Comparison of ENCODE assay signal across 8 cellular contexts in genomic region chr1:86156571-86157455, GRCh38. TPM values are rescaled to one million over a fixed set of nuclear protein-coding genes. Genes with fewer than 3 reads are reported as not detected.
DNase-seq lines count a peak whose midpoint lies in the region; TF ChIP-seq lines count a peak whose summit lies in the region.

COL24A1 (minus strand) TSS chr1:86156772; CDS start chr1:86156396, 376 bp downstream.

- peak within 1 kb of the TSS; percentile 17 for H3K27ac Mint-ChIP-seq in chondrocyte (ENCODE audit: unreplicated experiment)
- no peak within 1 kb of the TSS for H3K27ac Mint-ChIP-seq in stimulated activated naive CD8-positive, alpha-beta T cell treated with anti-CD3 and anti-CD28 coated beads, Interleukin-15, Interleukin-2, amounts not matched to agents 100 ng/mL and 50 ng/mL, for 24 hours

- DNase-seq in NCI-H1417 (lab: John Stamatoyannopoulos, UW) (peak; percentile 75 to 84 (median 78)), NCI-H1417 treated with DMSO at 0.1 percent for 48 hours (lab: John Stamatoyannopoulos, UW) (no peak), NCI-H2107 treated with DMSO at 0.1 percent for 48 hours (lab: John Stamatoyannopoulos, UW; ENCODE audit: unreplicated experiment) (peak; percentile 19), chondrocyte (ENCODE audit: low spot score) (peak; percentile 84), left kidney (ENCODE audit: low read depth, low spot score) (peak; percentile 93), amniotic stem cell (lab: John Stamatoyannopoulos, UW) (no peak), kidney glomerular epithelial cell (lab: John Stamatoyannopoulos, UW) (no peak)

- no peaks in the 10 kb centered on the region for H3K36me3 Mint-ChIP-seq in chondrocyte (ENCODE audit: low read depth)
- H3K36me3 Mint-ChIP-seq in stimulated activated naive CD8-positive, alpha-beta T cell treated with anti-CD3 and anti-CD28 coated beads, Interleukin-15, Interleukin-2, amounts not matched to agents 100 ng/mL and 50 ng/mL, for 24 hours (ENCODE audit: low read depth): no peaks in the 10 kb centered on the region

- peaks cover 17% of the 10 kb centered on the region for H3K27me3 Mint-ChIP-seq in chondrocyte (ENCODE audit: low read depth)
- H3K27me3 Mint-ChIP-seq in stimulated activated naive CD8-positive, alpha-beta T cell treated with anti-CD3 and anti-CD28 coated beads, Interleukin-15, Interleukin-2, amounts not matched to agents 100 ng/mL and 50 ng/mL, for 24 hours: peaks cover 48% of the 10 kb centered on the region

- TF ChIP-seq CTCF in chondrocyte (IDR thresholded peaks at IDR 0.05): no peak

- H3K9me3 Mint-ChIP-seq in chondrocyte (ENCODE audit: low read depth): no peaks in the 10 kb centered on the region
- H3K9me3 Mint-ChIP-seq in stimulated activated naive CD8-positive, alpha-beta T cell treated with anti-CD3 and anti-CD28 coated beads, Interleukin-15, Interleukin-2, amounts not matched to agents 100 ng/mL and 50 ng/mL, for 24 hours: no peaks in the 10 kb centered on the region

- H3K4me1 Mint-ChIP-seq in chondrocyte (ENCODE audit: low read depth): peaks cover 28% of the 10 kb centered on the region
- H3K4me1 Mint-ChIP-seq in stimulated activated naive CD8-positive, alpha-beta T cell treated with anti-CD3 and anti-CD28 coated beads, Interleukin-15, Interleukin-2, amounts not matched to agents 100 ng/mL and 50 ng/mL, for 24 hours (ENCODE audit: low read depth): peaks cover 11% of the 10 kb centered on the region

- peak within 1 kb of the TSS; percentile 73 for H3K4me3 Mint-ChIP-seq in chondrocyte (ENCODE audit: unreplicated experiment)
- H3K4me3 Mint-ChIP-seq in stimulated activated naive CD8-positive, alpha-beta T cell treated with anti-CD3 and anti-CD28 coated beads, Interleukin-15, Interleukin-2, amounts not matched to agents 100 ng/mL and 50 ng/mL, for 24 hours: peak within 1 kb of the TSS; percentile 30

RNA-seq across cellular contexts. Expression of gene COL24A1, which starts in this region (rescaled TPM):
- 0.18 to 2.8 TPM (median 0.30 TPM) in 3 replicates for total RNA-seq in chondrocyte

Comparison
In these comparisons a context has a peak if more than half of its experiments do, and no peak if none do; other contexts are left out.
1. DNase-seq: peak in NCI-H1417 (3 of 3), NCI-H2107 treated with DMSO at 0.1 percent for 48 hours (single experiment), chondrocyte (single experiment) and left kidney (single experiment); none in NCI-H1417 treated with DMSO at 0.1 percent for 48 hours (single experiment), amniotic stem cell (single experiment) and kidney glomerular epithelial cell (single experiment).